In the genomic region with DNA sequence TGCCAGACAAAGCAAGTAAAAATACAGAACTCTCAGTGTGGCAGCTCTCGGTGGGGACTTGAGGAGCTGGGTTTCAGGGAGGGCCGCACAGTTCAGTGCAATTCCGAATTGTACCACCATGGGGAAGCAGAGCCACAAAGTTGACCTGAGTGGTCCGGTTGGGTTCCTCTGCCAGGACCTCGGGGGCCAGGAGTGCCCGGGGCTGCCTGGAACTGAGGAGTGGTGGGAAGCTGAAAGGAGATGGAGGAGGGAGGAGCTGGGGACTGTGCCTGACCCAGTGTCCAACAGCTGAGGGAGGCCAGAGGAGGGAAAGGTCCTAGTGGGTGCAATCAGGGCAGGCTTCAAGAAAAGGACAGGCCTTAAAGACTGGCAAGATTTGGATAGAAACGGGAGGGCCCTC, we compare ENCODE assay signal across 8 cellular contexts. TPM values are rescaled to one million over a fixed set of nuclear protein-coding genes. Genes with fewer than 3 reads are reported as not detected.
DNase-seq lines count a peak whose midpoint lies in the region; ATAC-seq and TF ChIP-seq lines count a peak whose summit lies in the region.

No MANE protein-coding gene starts in this region.

- H3K4me3 Mint-ChIP-seq in CD14-positive monocyte: peak overlapping the region in 1 of 2 donors; percentile 7

- H3K36me3 ChIP-seq in kidney epithelial cell (ENCODE audit: control insufficient read depth, insufficient read depth, low read length): no peaks in the 10 kb centered on the region

- intact Hi-C loops in CD14-positive monocyte (cut with micrococcal nuclease): loop anchor here (1.0 to 2.0 kb wide), 2 partner anchors 61 to 156 kb away; no protein-coding TSS in a partner anchor

- H3K9me3 Mint-ChIP-seq in CD14-positive monocyte: peaks cover 0 to 9% (median 6%) of the 10 kb centered on the region in 7 donors

- peaks cover 13% of the 10 kb centered on the region for H3K27me3 ChIP-seq in kidney epithelial cell (ENCODE audit: control insufficient read depth, insufficient read depth, low read length)

- TF ChIP-seq CTCF in CD14-positive monocyte (IDR thresholded peaks at IDR 0.05): peak; percentile 83
- TF ChIP-seq CTCF in cardiac fibroblast (IDR thresholded peaks at IDR 0.05; ENCODE audit: low read depth, low read length): peak; percentile 76
- peak; percentile 78 for TF ChIP-seq CTCF in kidney epithelial cell (IDR thresholded peaks at IDR 0.05; ENCODE audit: insufficient read depth, low read length, poor library complexity, severe bottlenecking)

- DNase-seq in CD14-positive monocyte (ENCODE audit: low spot score) (peak; percentile 61), NAMALWA (ENCODE audit: low spot score) (peak; percentile 84), SKM-1 (lab: John Stamatoyannopoulos, UW; ENCODE audit: unreplicated experiment) (peak; percentile 65), cardiac fibroblast (ENCODE audit: low read depth in 2 of 2) (peak; percentile 69 to 72), kidney epithelial cell (ENCODE audit: low read depth) (no peak), GF-D8 (lab: John Stamatoyannopoulos, UW) (no peak)
- peak; percentile 29 to 36 for DNase-seq in stimulated activated CD4-positive, alpha-beta T cell treated with anti-CD3 and anti-CD28 coated beads, Interleukin-2, amount 100 ng/mL, for 48 hours

- H3K27ac Mint-ChIP-seq in CD14-positive monocyte: peak overlapping the region in 1 of 7 donors; percentile 57

- peak; percentile 62 for ATAC-seq in GM19395 (IDR thresholded peaks at IDR 0.05; ENCODE audit: unreplicated experiment)

- no peaks in the 10 kb centered on the region for H3K36me3 Mint-ChIP-seq in CD14-positive monocyte

- peaks cover 3 to 5% (median 3%) of the 10 kb centered on the region in 3 donors for H3K27me3 Mint-ChIP-seq in CD14-positive monocyte (ENCODE audit: low read depth in 3 of 3)

- H3K4me3 ChIP-seq in cardiac fibroblast (replicated peaks in 1 of 2; ENCODE audit: low read depth in 2 of 2, low read length in 2 of 2): no peak overlapping the region
- no peak overlapping the region for H3K4me3 ChIP-seq in kidney epithelial cell (ENCODE audit: low read depth, low read length)

- peaks cover 7% of the 10 kb centered on the region for H3K4me1 Mint-ChIP-seq in CD14-positive monocyte

RNA-seq across cellular contexts. Expression of a gene that starts 32.2 kb away (rescaled TPM):
- polyA plus RNA-seq in CD14-positive monocyte: not detected
- not detected in 2 replicates for total RNA-seq in kidney epithelial cell

RNA-seq across cellular contexts. Expression of a gene that starts 48.8 kb away (rescaled TPM):
- polyA plus RNA-seq in CD14-positive monocyte: 1 to 10 TPM; 5.0 TPM
- total RNA-seq in kidney epithelial cell: 28.0 and 35.9 TPM in 2 replicates

Comparison
In these comparisons a context has a peak if more than half of its experiments do, and no peak if none do; other contexts are left out.
1. DNase-seq: peak in CD14-positive monocyte (single experiment), NAMALWA (single experiment), SKM-1 (single experiment), cardiac fibroblast (2 of 2) and stimulated activated CD4-positive, alpha-beta T cell treated with anti-CD3 and anti-CD28 coated beads, Interleukin-2, amount 100 ng/mL, for 48 hours (2 of 2); none in kidney epithelial cell (single experiment) and GF-D8 (single experiment).
2. Peak in every context shown above with its lines, with median percentiles within 50 percentile points of each other: CTCF ChIP-seq.